ENCODE assay signal across 17 cellular contexts in the genomic region with DNA sequence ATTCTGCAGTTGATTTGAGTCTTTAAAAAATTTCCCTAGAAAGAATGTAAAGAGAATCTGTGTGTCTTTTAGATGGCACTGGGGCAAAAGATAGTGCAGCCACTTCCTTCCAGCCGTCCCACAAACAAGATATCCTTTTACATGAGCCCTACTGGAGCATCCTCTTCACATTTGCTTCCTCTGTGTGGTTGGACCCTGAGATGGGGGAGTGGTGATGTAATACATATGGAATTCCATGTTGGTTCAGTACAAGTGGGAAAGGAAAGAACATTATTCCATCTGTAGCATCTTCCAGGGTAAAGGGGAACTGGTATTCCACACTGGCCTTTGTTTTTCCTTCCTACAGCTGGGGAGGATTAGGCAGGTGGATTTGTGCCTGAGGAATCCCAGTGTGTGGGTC.
DNase-seq lines count a peak whose midpoint lies in the region; ATAC-seq lines count a peak whose summit lies in the region.
"Had no signal": no experiment of that assay in that cellular context is flagged by ENCODE, and none has a peak within 500 bp of the region (broad histone marks: within the 10 kb centered on the region; RNA-seq: fewer than 3 reads in every experiment).

No MANE protein-coding gene starts in this region.

- peak; percentile 37 for DNase-seq in DMS53 (lab: John Stamatoyannopoulos, UW)
- no peak for DNase-seq in DMS53 treated with DMSO at 0.1 percent for 48 hours (lab: John Stamatoyannopoulos, UW; ENCODE audit: unreplicated experiment)
- DNase-seq in M059J (ENCODE audit: low read depth) = peak; percentile 20
- DNase-seq in fibroblast of gingiva (ENCODE audit: low read depth) = peak; percentile 23
- peak; percentile 5 for DNase-seq in non-pigmented ciliary epithelial cell (ENCODE audit: low read depth)
- DNase-seq in NCI-H1436 (lab: John Stamatoyannopoulos, UW) = no peak
- no peak for DNase-seq in NCI-H2029 (lab: John Stamatoyannopoulos, UW)
- DNase-seq: activated CD4-positive, alpha-beta T cell treated with anti-CD3 and anti-CD28 coated beads, Interleukin-2, amount 50 U/mL, for 1 hour; activated naive CD4-positive, alpha-beta T cell; amygdala; effector CD4-positive, alpha-beta T cell; heart right ventricle; Kasumi-1; mammary epithelial cell; stimulated activated CD4-positive, alpha-beta T cell treated with anti-CD3 and anti-CD28 coated beads, Interleukin-12 subunit alpha, Interleukin-12 subunit beta, amount 100 ng/mL, for 4 hours had no signal

- ATAC-seq in GM21526 (IDR thresholded peaks at IDR 0.05; ENCODE audit: low FRiP score, unreplicated experiment) = no peak
- ATAC-seq: heart right ventricle; stimulated activated effector memory CD8-positive, alpha-beta T cell treated with anti-CD3 and anti-CD28 coated beads, Interleukin-12 subunit alpha, Interleukin-12 subunit beta, amount 100 ng/mL, for 72 hours had no signal

Comparison
In these comparisons a context has a peak if more than half of its experiments do, and no peak if none do; other contexts are left out.
1. DNase-seq: peak in DMS53 (single experiment), M059J (single experiment), fibroblast of gingiva (single experiment) and non-pigmented ciliary epithelial cell (single experiment); none in DMS53 treated with DMSO at 0.1 percent for 48 hours (single experiment), NCI-H1436 (single experiment) and NCI-H2029 (single experiment).